Comparison of ENCODE assay signal across 1 cellular context in the genomic region with DNA sequence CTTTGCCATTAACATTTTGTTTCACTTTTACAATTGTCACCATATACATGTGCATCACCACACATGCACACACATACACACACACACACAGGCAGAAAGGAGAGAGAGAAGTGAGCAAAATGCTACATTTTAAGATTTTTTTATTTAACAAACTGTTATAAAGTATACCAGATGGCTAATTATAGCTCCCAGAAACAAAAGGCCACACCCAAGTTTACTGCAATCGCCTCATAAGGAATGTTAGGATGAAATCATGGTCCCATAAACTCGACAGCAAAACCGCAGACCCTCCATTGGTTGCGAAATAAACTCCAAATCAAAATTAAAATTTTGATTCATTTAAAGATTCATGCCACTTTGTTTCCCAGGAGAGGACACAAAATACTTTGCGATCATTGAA.
TF ChIP-seq lines count a peak whose summit lies in the region.

No MANE protein-coding gene starts in this region.

TF ChIP-seq in K562, 482 proteins besides CTCF, POLR2A, EP300 and RAD21:
- TF ChIP-seq PTBP1 (IDR thresholded peaks at IDR 0.05; ENCODE audit: low read depth, low read length) (no peak), ESRRB (CRISPR knock-in tag; IDR thresholded peaks at IDR 0.05; ENCODE audit: borderline replicate concordance) (no peak), ARNT (IDR thresholded peaks at IDR 0.05) (no peak), CEBPG (CRISPR knock-in tag; IDR thresholded peaks at IDR 0.05) (no peak), CEBPG (tag; conservative IDR thresholded peaks at IDR 0.05 in 1 of 2, IDR thresholded peaks at IDR 0.05 in 1 of 2) (peak; percentile 25 to 37; a peak in 1 of 4 replicates), RBM25 (IDR thresholded peaks at IDR 0.05; ENCODE audit: low read depth, low read length, severe bottlenecking) (no peak), GTF2E2 (tag; IDR thresholded peaks at IDR 0.05) (no peak), ARID1B (IDR thresholded peaks at IDR 0.05) (no peak), NRF1 (conservative IDR thresholded peaks at IDR 0.05 in 1 of 2, IDR thresholded peaks at IDR 0.05 in 1 of 2) (no peak), ZKSCAN8 (CRISPR knock-in tag; IDR thresholded peaks at IDR 0.05) (no peak), BACH1 (tag; IDR thresholded peaks at IDR 0.05) (no peak), POLR2H (tag; IDR thresholded peaks at IDR 0.05; ENCODE audit: low read depth) (no peak), CEBPB (tag; IDR thresholded peaks at IDR 0.05) (peak; percentile 61), RFX1 (IDR thresholded peaks at IDR 0.05) (no peak)
- TF ChIP-seq, protein P1, sequence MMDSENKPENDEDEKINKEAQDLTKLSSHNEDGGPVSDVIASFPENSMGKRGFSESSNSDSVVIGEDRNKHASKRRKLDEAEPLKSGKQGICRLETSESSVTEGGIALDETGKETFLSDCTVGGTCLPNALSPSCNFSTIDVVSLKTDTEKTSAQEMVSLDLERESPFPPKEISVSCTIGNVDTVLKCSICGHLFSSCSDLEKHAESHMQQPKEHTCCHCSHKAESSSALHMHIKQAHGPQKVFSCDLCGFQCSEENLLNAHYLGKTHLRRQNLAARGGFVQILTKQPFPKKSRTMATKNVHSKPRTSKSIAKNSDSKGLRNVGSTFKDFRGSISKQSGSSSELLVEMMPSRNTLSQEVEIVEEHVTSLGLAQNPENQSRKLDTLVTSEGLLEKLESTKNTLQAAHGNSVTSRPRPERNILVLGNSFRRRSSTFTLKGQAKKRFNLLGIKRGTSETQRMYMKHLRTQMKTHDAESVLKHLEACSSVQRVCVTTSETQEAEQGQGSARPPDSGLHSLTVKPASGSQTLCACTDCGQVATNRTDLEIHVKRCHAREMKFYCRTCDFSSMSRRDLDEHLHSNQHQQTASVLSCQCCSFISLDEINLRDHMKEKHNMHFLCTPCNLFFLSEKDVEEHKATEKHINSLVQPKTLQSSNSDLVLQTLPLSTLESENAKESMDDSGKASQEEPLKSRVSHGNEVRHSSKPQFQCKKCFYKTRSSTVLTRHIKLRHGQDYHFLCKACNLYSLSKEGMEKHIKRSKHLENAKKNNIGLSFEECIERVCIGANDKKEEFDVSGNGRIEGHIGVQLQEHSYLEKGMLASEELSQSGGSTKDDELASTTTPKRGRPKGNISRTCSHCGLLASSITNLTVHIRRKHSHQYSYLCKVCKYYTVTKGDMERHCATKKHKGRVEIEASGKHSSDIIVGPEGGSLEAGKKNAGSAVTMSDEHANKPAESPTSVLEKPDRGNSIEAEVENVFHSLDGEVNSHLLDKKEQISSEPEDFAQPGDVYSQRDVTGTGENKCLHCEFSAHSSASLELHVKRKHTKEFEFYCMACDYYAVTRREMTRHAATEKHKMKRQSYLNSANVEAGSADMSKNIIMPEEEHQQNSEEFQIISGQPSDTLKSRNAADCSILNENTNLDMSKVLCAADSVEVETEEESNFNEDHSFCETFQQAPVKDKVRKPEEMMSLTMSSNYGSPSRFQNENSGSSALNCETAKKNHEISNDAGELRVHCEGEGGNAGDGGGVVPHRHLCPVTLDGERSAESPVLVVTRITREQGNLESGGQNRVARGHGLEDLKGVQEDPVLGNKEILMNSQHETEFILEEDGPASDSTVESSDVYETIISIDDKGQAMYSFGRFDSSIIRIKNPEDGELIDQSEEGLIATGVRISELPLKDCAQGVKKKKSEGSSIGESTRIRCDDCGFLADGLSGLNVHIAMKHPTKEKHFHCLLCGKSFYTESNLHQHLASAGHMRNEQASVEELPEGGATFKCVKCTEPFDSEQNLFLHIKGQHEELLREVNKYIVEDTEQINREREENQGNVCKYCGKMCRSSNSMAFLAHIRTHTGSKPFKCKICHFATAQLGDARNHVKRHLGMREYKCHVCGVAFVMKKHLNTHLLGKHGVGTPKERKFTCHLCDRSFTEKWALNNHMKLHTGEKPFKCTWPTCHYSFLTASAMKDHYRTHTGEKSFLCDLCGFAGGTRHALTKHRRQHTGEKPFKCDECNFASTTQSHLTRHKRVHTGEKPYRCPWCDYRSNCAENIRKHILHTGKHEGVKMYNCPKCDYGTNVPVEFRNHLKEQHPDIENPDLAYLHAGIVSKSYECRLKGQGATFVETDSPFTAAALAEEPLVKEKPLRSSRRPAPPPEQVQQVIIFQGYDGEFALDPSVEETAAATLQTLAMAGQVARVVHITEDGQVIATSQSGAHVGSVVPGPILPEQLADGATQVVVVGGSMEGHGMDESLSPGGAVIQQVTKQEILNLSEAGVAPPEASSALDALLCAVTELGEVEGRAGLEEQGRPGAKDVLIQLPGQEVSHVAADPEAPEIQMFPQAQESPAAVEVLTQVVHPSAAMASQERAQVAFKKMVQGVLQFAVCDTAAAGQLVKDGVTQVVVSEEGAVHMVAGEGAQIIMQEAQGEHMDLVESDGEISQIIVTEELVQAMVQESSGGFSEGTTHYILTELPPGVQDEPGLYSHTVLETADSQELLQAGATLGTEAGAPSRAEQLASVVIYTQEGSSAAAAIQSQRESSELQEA (IDR thresholded peaks at IDR 0.05; ENCODE audit: low read depth) = no peak
